ENCODE assay signal across 8 cellular contexts in genomic region chr10:11255796-11256444, GRCh38.
DNase-seq lines count a peak whose midpoint lies in the region; ATAC-seq and TF ChIP-seq lines count a peak whose summit lies in the region.

No MANE protein-coding gene starts in this region.

- peaks cover 64% of the 10 kb centered on the region for H3K4me1 ChIP-seq in left ventricle myocardium inferior

- TF ChIP-seq CTCF in GM12865 (IDR thresholded peaks at IDR 0.05; ENCODE audit: insufficient read depth, low read depth, low read length, missing control alignments) (no peak), left ventricle myocardium inferior (IDR thresholded peaks at IDR 0.05; ENCODE audit: borderline replicate concordance) (no peak)

- no peaks in the 10 kb centered on the region for H3K9me3 ChIP-seq in left ventricle myocardium inferior (replicated peaks)

- H3K27ac ChIP-seq in left ventricle myocardium inferior (replicated peaks), result peak overlapping the region; percentile 45

- H3K27me3 ChIP-seq in left ventricle myocardium inferior (ENCODE audit: low read depth), result no peaks in the 10 kb centered on the region

- peaks cover 32% of the 10 kb centered on the region for H3K36me3 ChIP-seq in left ventricle myocardium inferior

- peak; percentile 54 for DNase-seq in GM12865 (ENCODE audit: low read depth)
- peak; percentile 32 to 71 for DNase-seq in NCI-H2081 (lab: John Stamatoyannopoulos, UW)
- DNase-seq in left ventricle myocardium inferior, result no peak
- DNase-seq in T-helper 2 cell, result no peak
- DNase-seq in cerebellar nuclear complex (lab: John Stamatoyannopoulos, UW), result no peak

- H3K4me3 ChIP-seq in GM12865 (ENCODE audit: low read depth, low read length) (no peak overlapping the region), left ventricle myocardium inferior (no peak overlapping the region)

- intact Hi-C loops in left ventricle myocardium inferior (cut with micrococcal nuclease), result no loop called here

- ATAC-seq in GM21423 (IDR thresholded peaks at IDR 0.05; ENCODE audit: unreplicated experiment) (peak; percentile 58), HG03045 (IDR thresholded peaks at IDR 0.05; ENCODE audit: unreplicated experiment) (no peak), GM19455 (IDR thresholded peaks at IDR 0.05; ENCODE audit: unreplicated experiment) (no peak)

Comparison
In these comparisons a context has a peak if more than half of its experiments do, and no peak if none do; other contexts are left out.
1. DNase-seq: peak in GM12865 (single experiment) and NCI-H2081 (2 of 2); none in left ventricle myocardium inferior (single experiment), T-helper 2 cell (0 of 5) and cerebellar nuclear complex (0 of 2).